1 cellular context compared by ENCODE assay signal in the genomic region with DNA sequence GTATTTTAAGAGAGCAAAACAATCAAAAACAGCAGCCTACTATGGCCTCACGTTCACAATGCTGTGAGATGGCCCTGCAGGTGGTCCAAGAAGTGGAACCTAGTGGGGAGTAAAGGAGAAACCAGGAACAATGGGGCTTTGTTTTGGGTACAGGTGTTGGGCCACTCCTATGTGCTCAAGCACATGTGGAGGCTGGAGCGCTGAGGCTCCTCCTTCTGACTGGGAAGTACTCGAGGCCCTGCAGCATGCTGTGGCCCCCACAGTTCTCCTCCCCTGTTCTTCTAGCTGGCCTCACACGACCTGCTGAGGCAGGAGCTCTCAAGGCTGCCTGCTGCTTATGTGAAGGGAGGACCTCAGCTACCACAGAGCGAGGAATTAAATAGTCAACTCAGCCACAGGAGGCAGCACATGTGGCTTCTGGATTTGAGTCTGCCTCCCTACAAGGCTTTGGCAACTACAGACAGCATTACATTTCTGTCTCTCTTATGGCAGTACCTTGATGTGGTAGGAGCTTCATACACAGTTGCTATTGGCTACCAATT.
TF ChIP-seq lines count a peak whose summit lies in the region.

No MANE protein-coding gene starts in this region.

TF ChIP-seq in GM12878, 131 proteins besides CTCF, POLR2A, EP300 and RAD21 (continued from another document):
- TF ChIP-seq, protein P1, sequence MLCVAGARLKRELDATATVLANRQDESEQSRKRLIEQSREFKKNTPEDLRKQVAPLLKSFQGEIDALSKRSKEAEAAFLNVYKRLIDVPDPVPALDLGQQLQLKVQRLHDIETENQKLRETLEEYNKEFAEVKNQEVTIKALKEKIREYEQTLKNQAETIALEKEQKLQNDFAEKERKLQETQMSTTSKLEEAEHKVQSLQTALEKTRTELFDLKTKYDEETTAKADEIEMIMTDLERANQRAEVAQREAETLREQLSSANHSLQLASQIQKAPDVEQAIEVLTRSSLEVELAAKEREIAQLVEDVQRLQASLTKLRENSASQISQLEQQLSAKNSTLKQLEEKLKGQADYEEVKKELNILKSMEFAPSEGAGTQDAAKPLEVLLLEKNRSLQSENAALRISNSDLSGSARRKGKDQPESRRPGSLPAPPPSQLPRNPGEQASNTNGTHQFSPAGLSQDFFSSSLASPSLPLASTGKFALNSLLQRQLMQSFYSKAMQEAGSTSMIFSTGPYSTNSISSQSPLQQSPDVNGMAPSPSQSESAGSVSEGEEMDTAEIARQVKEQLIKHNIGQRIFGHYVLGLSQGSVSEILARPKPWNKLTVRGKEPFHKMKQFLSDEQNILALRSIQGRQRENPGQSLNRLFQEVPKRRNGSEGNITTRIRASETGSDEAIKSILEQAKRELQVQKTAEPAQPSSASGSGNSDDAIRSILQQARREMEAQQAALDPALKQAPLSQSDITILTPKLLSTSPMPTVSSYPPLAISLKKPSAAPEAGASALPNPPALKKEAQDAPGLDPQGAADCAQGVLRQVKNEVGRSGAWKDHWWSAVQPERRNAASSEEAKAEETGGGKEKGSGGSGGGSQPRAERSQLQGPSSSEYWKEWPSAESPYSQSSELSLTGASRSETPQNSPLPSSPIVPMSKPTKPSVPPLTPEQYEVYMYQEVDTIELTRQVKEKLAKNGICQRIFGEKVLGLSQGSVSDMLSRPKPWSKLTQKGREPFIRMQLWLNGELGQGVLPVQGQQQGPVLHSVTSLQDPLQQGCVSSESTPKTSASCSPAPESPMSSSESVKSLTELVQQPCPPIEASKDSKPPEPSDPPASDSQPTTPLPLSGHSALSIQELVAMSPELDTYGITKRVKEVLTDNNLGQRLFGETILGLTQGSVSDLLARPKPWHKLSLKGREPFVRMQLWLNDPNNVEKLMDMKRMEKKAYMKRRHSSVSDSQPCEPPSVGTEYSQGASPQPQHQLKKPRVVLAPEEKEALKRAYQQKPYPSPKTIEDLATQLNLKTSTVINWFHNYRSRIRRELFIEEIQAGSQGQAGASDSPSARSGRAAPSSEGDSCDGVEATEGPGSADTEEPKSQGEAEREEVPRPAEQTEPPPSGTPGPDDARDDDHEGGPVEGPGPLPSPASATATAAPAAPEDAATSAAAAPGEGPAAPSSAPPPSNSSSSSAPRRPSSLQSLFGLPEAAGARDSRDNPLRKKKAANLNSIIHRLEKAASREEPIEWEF (IDR thresholded peaks at IDR 0.05; ENCODE audit: insufficient replicate concordance, low read depth, low read length): no peak
- TF ChIP-seq CBX3 (IDR thresholded peaks at IDR 0.05; ENCODE audit: borderline replicate concordance, low read depth) (no peak), RCOR1 (conservative IDR thresholded peaks at IDR 0.05; ENCODE audit: low read depth, low read length) (no peak), IRF4 (IDR thresholded peaks at IDR 0.05; ENCODE audit: low read depth, low read length) (no peak), KLF5 (IDR thresholded peaks at IDR 0.05; ENCODE audit: partially characterized antibody) (no peak), FOXM1 (IDR thresholded peaks at IDR 0.05; ENCODE audit: low read depth, low read length) (no peak), MTA2 (IDR thresholded peaks at IDR 0.05; ENCODE audit: low read depth) (no peak), SMAD1 (IDR thresholded peaks at IDR 0.05; ENCODE audit: low read depth, partially characterized antibody) (no peak), CEBPB (IDR thresholded peaks at IDR 0.05; ENCODE audit: borderline replicate concordance in 1 of 2, low read depth in 2 of 2, low read length in 2 of 2) (no peak), NR2F1 (conservative IDR thresholded peaks at IDR 0.05) (no peak)
- TF ChIP-seq, protein P2, sequence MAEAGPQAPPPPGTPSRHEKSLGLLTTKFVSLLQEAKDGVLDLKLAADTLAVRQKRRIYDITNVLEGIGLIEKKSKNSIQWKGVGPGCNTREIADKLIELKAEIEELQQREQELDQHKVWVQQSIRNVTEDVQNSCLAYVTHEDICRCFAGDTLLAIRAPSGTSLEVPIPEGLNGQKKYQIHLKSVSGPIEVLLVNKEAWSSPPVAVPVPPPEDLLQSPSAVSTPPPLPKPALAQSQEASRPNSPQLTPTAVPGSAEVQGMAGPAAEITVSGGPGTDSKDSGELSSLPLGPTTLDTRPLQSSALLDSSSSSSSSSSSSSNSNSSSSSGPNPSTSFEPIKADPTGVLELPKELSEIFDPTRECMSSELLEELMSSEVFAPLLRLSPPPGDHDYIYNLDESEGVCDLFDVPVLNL (IDR thresholded peaks at IDR 0.05; ENCODE audit: low read depth, low read length): no peak
- TF ChIP-seq, protein P3, sequence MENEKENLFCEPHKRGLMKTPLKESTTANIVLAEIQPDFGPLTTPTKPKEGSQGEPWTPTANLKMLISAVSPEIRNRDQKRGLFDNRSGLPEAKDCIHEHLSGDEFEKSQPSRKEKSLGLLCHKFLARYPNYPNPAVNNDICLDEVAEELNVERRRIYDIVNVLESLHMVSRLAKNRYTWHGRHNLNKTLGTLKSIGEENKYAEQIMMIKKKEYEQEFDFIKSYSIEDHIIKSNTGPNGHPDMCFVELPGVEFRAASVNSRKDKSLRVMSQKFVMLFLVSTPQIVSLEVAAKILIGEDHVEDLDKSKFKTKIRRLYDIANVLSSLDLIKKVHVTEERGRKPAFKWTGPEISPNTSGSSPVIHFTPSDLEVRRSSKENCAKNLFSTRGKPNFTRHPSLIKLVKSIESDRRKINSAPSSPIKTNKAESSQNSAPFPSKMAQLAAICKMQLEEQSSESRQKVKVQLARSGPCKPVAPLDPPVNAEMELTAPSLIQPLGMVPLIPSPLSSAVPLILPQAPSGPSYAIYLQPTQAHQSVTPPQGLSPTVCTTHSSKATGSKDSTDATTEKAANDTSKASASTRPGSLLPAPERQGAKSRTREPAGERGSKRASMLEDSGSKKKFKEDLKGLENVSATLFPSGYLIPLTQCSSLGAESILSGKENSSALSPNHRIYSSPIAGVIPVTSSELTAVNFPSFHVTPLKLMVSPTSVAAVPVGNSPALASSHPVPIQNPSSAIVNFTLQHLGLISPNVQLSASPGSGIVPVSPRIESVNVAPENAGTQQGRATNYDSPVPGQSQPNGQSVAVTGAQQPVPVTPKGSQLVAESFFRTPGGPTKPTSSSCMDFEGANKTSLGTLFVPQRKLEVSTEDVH (IDR thresholded peaks at IDR 0.05; ENCODE audit: low read depth, partially characterized antibody): no peak
- TF ChIP-seq, protein P4, sequence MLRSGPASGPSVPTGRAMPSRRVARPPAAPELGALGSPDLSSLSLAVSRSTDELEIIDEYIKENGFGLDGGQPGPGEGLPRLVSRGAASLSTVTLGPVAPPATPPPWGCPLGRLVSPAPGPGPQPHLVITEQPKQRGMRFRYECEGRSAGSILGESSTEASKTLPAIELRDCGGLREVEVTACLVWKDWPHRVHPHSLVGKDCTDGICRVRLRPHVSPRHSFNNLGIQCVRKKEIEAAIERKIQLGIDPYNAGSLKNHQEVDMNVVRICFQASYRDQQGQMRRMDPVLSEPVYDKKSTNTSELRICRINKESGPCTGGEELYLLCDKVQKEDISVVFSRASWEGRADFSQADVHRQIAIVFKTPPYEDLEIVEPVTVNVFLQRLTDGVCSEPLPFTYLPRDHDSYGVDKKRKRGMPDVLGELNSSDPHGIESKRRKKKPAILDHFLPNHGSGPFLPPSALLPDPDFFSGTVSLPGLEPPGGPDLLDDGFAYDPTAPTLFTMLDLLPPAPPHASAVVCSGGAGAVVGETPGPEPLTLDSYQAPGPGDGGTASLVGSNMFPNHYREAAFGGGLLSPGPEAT (IDR thresholded peaks at IDR 0.05; ENCODE audit: low read depth): no peak
